Comparison of ENCODE assay signal across 9 cellular contexts in genomic region chr10:78846071-78846470, GRCh38.
"Had no signal": no experiment of that assay in that cellular context is flagged by ENCODE, and none has a peak within 500 bp of the region (broad histone marks: within the 10 kb centered on the region; RNA-seq: fewer than 3 reads in every experiment).

No MANE protein-coding gene starts in this region.

- H3K36me3 Mint-ChIP-seq: IgD-negative memory B cell had no signal

- FAIRE-seq: HepG2 had no signal

- H3K4me1 Mint-ChIP-seq: IgD-negative memory B cell had no signal

- H3K9me3 Mint-ChIP-seq: HFFc6 had no signal

- H3K36me3 ChIP-seq: HAP-1 had no signal

- H2AFZ ChIP-seq: GM23248 had no signal

- H3K27ac Mint-ChIP-seq: HFFc6, IgD-negative memory B cell had no signal

- DNase-seq: GM23248, GOT3, H7, HFFc6 had no signal

- H3K4me3 Mint-ChIP-seq: HFFc6, IgD-negative memory B cell had no signal

- H3K9ac ChIP-seq: GM23248 had no signal

- H3K9me3 ChIP-seq: HAP-1 had no signal

- H3K4me3 ChIP-seq: GM23248, HAP-1 had no signal

- H3K27ac ChIP-seq: GM23248, HL-60 had no signal

- ATAC-seq: HCT116 had no signal

- H3K4me1 ChIP-seq: HAP-1 had no signal
